ENCODE assay signal across 8 cellular contexts in the genomic region with DNA sequence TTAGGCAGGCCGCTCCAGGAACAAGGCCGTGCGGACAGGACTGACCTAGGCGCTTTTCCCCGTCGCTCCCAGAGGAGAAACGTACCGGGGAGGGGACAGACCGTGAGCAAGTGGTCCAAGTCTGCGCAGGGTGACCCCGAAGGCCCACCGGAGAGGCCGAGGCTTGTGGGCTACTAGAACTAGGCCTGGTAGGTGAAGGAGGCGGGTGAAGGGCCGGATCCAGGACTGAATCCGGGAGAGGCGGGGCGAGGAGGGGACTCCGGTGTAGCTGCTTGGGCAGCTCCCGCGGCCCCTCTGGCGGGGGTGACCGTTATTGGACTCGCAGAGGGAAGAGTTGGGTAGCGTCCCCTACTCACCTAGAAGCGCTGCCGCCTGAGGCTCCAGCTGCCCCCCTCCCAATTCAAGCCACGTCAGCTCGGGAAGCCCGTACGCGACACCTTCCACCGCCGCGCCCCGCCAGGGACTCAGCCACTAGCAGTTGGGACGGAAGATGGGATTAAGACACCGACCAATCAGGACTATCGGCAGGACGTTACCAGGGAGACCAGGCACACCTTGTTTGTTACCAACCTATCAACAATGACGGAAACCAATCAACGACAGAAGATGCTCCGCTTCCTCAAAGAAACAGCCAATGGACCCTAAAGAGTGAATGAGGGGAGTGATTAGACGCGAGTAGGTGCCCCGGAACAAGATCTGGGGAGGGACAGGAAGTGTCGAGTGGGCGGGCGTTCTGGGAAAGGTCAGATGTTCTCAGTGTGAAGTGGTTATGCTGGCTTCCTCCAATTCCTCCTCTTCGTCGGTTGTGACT. TPM values are rescaled to one million over a fixed set of nuclear protein-coding genes. Genes with fewer than 3 reads are reported as not detected.
DNase-seq lines count a peak whose midpoint lies in the region; ATAC-seq and TF ChIP-seq lines count a peak whose summit lies in the region.

A gene with protein sequence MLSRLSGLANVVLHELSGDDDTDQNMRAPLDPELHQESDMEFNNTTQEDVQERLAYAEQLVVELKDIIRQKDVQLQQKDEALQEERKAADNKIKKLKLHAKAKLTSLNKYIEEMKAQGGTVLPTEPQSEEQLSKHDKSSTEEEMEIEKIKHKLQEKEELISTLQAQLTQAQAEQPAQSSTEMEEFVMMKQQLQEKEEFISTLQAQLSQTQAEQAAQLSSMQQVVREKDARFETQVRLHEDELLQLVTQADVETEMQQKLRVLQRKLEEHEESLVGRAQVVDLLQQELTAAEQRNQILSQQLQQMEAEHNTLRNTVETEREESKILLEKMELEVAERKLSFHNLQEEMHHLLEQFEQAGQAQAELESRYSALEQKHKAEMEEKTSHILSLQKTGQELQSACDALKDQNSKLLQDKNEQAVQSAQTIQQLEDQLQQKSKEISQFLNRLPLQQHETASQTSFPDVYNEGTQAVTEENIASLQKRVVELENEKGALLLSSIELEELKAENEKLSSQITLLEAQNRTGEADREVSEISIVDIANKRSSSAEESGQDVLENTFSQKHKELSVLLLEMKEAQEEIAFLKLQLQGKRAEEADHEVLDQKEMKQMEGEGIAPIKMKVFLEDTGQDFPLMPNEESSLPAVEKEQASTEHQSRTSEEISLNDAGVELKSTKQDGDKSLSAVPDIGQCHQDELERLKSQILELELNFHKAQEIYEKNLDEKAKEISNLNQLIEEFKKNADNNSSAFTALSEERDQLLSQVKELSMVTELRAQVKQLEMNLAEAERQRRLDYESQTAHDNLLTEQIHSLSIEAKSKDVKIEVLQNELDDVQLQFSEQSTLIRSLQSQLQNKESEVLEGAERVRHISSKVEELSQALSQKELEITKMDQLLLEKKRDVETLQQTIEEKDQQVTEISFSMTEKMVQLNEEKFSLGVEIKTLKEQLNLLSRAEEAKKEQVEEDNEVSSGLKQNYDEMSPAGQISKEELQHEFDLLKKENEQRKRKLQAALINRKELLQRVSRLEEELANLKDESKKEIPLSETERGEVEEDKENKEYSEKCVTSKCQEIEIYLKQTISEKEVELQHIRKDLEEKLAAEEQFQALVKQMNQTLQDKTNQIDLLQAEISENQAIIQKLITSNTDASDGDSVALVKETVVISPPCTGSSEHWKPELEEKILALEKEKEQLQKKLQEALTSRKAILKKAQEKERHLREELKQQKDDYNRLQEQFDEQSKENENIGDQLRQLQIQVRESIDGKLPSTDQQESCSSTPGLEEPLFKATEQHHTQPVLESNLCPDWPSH (N-terminal part only) (minus strand): TSS at position 466 of the 811 bp plus-strand sequence. CDS start 18,770 bp downstream, outside the sequence.

- peaks cover 20% of the 10 kb centered on the region for H3K27me3 Mint-ChIP-seq in activated CD4-positive, alpha-beta T cell treated with anti-CD3 and anti-CD28 coated beads, Interleukin-2, amount 10 ng/mL, durations not matched to agents 7 days and 5 days

- H3K9me3 Mint-ChIP-seq in activated CD4-positive, alpha-beta T cell treated with anti-CD3 and anti-CD28 coated beads, Interleukin-2, amount 10 ng/mL, durations not matched to agents 7 days and 5 days, result no peaks in the 10 kb centered on the region

- POLR2A ChIA-PET in activated CD4-positive, alpha-beta T cell treated with anti-CD3 and anti-CD28 coated beads, Interleukin-2, amount 10 ng/mL, durations not matched to agents 7 days and 5 days (lab: Charles Lee), result interaction anchor here (1.0 kb wide), 1 partner anchor 95 kb away, joined by 3 read pairs; no protein-coding TSS in a partner anchor

- peaks cover 6% of the 10 kb centered on the region for H3K4me1 Mint-ChIP-seq in activated CD4-positive, alpha-beta T cell treated with anti-CD3 and anti-CD28 coated beads, Interleukin-2, amount 10 ng/mL, durations not matched to agents 7 days and 5 days

- CTCF ChIA-PET in activated CD4-positive, alpha-beta T cell treated with anti-CD3 and anti-CD28 coated beads, Interleukin-2, amount 10 ng/mL, durations not matched to agents 7 days and 5 days (lab: Charles Lee), result interaction anchor here (2.2 kb wide), 1 partner anchor 10 kb away, joined by 7 read pairs; no protein-coding TSS in a partner anchor

- no peak for TF ChIP-seq CTCF in C4-2B (conservative IDR thresholded peaks at IDR 0.05)

- H3K27ac ChIP-seq in C4-2B, result peak within 1 kb of the TSS; percentile 90

- no peak within 1 kb of the TSS for H3K27ac Mint-ChIP-seq in activated CD4-positive, alpha-beta T cell treated with anti-CD3 and anti-CD28 coated beads, Interleukin-2, amount 10 ng/mL, durations not matched to agents 7 days and 5 days

- no peaks in the 10 kb centered on the region for H3K36me3 Mint-ChIP-seq in activated CD4-positive, alpha-beta T cell treated with anti-CD3 and anti-CD28 coated beads, Interleukin-2, amount 10 ng/mL, durations not matched to agents 7 days and 5 days (ENCODE audit: low read depth)

- H3K4me3 Mint-ChIP-seq in activated CD4-positive, alpha-beta T cell treated with anti-CD3 and anti-CD28 coated beads, Interleukin-2, amount 10 ng/mL, durations not matched to agents 7 days and 5 days, result no peak within 1 kb of the TSS

- DNase-seq in NCI-H69 (lab: John Stamatoyannopoulos, UW) (peak; percentile 97), dermis blood vessel endothelial cell (peak; percentile 100), left lobe of liver (ENCODE audit: low spot score) (peak; percentile 95)
- DNase-seq in activated CD4-positive, alpha-beta T cell treated with anti-CD3 and anti-CD28 coated beads, Interleukin-2, amount 10 ng/mL, durations not matched to agents 7 days and 5 days, result peak; percentile 96
- peak; percentile 91 for DNase-seq in stimulated activated CD4-positive, alpha-beta T cell treated with anti-CD3 and anti-CD28 coated beads, Interleukin-2, amount 100 ng/mL, for 4 hours (ENCODE audit: low read depth)

- ATAC-seq in GM19372 (IDR thresholded peaks at IDR 0.05; ENCODE audit: low read depth, unreplicated experiment) (peak; percentile 95), HG03521 (IDR thresholded peaks at IDR 0.05; ENCODE audit: unreplicated experiment) (peak; percentile 93), left lobe of liver (peak; percentile 92)

RNA-seq across cellular contexts. Expression of the gene that starts here (rescaled TPM):
- total RNA-seq in activated CD4-positive, alpha-beta T cell treated with anti-CD3 and anti-CD28 coated beads, Interleukin-2, amount 10 ng/mL, durations not matched to agents 7 days and 5 days, result 10 to 100 TPM; 27.4 to 31.7 TPM
- total RNA-seq in dermis blood vessel endothelial cell, result 48.3 and 60.1 TPM in 2 replicates
- total RNA-seq in left lobe of liver, result 26.1 TPM

Comparison
In these comparisons a context has a peak if more than half of its experiments do, and no peak if none do; other contexts are left out.
1. Peak in every context shown above with its lines: DNase-seq, ATAC-seq and H3K27ac ChIP-seq.